30 cellular contexts compared by ENCODE assay signal in the genomic region with DNA sequence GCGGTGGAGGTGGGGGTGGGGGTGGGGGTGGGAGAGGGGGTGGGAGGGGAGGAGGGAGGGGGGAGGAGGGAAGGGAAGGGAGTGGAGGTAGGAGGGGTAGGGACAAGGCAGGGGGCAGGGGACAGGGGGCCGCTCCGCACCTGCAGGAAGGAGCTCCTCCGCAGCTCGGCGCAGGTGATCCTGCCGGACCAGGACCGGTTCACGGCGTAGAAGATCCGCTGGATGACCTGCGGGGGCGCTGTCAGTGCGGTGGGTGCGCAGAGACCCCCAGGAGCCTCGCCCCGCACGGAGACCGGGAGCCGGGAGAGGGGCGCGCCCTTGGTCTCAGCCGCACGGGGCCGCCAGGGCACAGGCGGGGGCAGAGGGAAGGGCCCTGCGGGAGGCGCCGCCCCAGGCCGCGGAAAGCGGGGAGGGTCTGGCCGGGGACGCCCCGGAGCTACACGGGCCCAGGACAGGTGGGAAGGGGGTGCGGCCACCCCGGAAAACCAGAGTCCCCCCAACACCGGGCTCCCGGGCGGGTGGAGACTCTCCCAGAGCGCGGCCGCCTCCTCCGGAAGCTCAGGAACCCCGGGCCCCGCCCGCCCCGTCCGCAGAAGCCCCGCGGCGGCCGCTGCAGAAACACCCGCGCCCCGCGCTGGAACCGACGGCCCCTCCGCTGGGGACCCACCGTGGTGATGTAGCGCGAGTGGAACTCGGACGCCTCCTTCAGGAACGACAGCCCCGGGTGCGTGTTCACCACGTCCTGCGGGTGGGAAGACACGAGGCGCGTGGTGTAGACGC. TPM values are rescaled to one million over a fixed set of nuclear protein-coding genes. Genes with fewer than 3 reads are reported as not detected.
DNase-seq lines count a peak whose midpoint lies in the region; ATAC-seq, FAIRE-seq and TF ChIP-seq lines count a peak whose summit lies in the region.
"Had no signal": no experiment of that assay in that cellular context is flagged by ENCODE, and none has a peak within 500 bp of the region (broad histone marks: within the 10 kb centered on the region; RNA-seq: fewer than 3 reads in every experiment).

No MANE protein-coding gene starts in this region.

- no peak for ATAC-seq in Right ventricle myocardium inferior
- no peak for ATAC-seq in right cardiac atrium
- peak; percentile 41 for ATAC-seq in omental fat pad (ENCODE audit: low FRiP score)
- no peak for ATAC-seq in GM19395 (IDR thresholded peaks at IDR 0.05; ENCODE audit: unreplicated experiment)
- no peak for ATAC-seq in SK-N-SH treated with all-trans-retinoic acid at 6 μM for 48 hours
- ATAC-seq: activated naive CD8-positive, alpha-beta T cell treated with anti-CD3 and anti-CD28 coated beads, Interleukin-2, amount 50 U/mL, for 24 hours; pancreas had no signal

- TF ChIP-seq CTCF in right atrium auricular region (IDR thresholded peaks at IDR 0.05) (no peak), omental fat pad (IDR thresholded peaks at IDR 0.05) (no peak)

- peaks cover 0 to 9% of the 10 kb centered on the region in 2 donors for H3K4me1 ChIP-seq in right atrium auricular region
- no peaks in the 10 kb centered on the region for H3K4me1 ChIP-seq in right cardiac atrium (ENCODE audit: control insufficient read depth, insufficient read depth, low read length)
- H3K4me1 ChIP-seq: pancreas, transverse colon had no signal

- H3K27ac ChIP-seq in right atrium auricular region (no peak overlapping the region), right cardiac atrium (ENCODE audit: low read length) (no peak overlapping the region)
- H3K27ac ChIP-seq: pancreas, transverse colon, VCaP had no signal

- 96% methylated on average over 75 of the region's 75 CpGs for WGBS in right cardiac atrium

- no peak for FAIRE-seq in GM12891 (lab: Jason Lieb, UNC)
- FAIRE-seq: D721Med, pancreas had no signal

- H3K27me3 ChIP-seq in right atrium auricular region (no peaks in the 10 kb centered on the region), right cardiac atrium (ENCODE audit: control insufficient read depth, insufficient read depth) (no peaks in the 10 kb centered on the region)
- H3K27me3 ChIP-seq: pancreas, transverse colon had no signal

- peak; percentile 30 for DNase-seq in Right ventricle myocardium inferior (ENCODE audit: missing footprints)
- no peak for DNase-seq in right atrium auricular region (ENCODE audit: low spot score)
- peak; percentile 15 to 66 (median 51) for DNase-seq in right cardiac atrium
- DNase-seq in omental fat pad (ENCODE audit: low spot score): no peak
- no peak for DNase-seq in stimulated activated naive CD4-positive, alpha-beta T cell (lab: John Stamatoyannopoulos, UW)
- no peak for DNase-seq in GM12891 (ENCODE audit: insufficient read length, low spot score)
- DNase-seq: activated CD4-positive, alpha-beta T cell treated with anti-CD3 and anti-CD28 coated beads, Interleukin-2, amount 50 U/mL, for 1 hour; activated naive CD4-positive, alpha-beta T cell; activated naive CD8-positive, alpha-beta T cell treated with anti-CD3 and anti-CD28 coated beads, Interleukin-2, amount 50 U/mL, for 24 hours; activated T-cell treated with anti-CD3 and anti-CD28 coated beads, Interleukin-2, amount 50 U/mL, for 48 hours; caudate nucleus; CD4-positive, CD25-positive, alpha-beta regulatory T cell; cortex of kidney; DND-41; GF-D8; IMR-90; islet precursor cell; MV-4-11; NCI-H1436; NCI-H2081; NCI-H526; stimulated activated CD4-positive, alpha-beta T cell treated with anti-CD3 and anti-CD28 coated beads, Interleukin-12 subunit alpha, Interleukin-12 subunit beta, amount 100 ng/mL, for 4 hours; stimulated activated CD4-positive, alpha-beta T cell treated with anti-CD3 and anti-CD28 coated beads, Interleukin-2, amount 100 ng/mL, for 48 hours; T-helper 9 cell; transverse colon had no signal

- peaks cover 17% of the 10 kb centered on the region for H3K36me3 ChIP-seq in right atrium auricular region
- H3K36me3 ChIP-seq: pancreas, transverse colon had no signal

- H3K9me3 ChIP-seq in right atrium auricular region (no peaks in the 10 kb centered on the region), right cardiac atrium (ENCODE audit: control insufficient read depth, low read length) (no peaks in the 10 kb centered on the region)
- H3K9me3 ChIP-seq: pancreas, transverse colon had no signal

- TF ChIP-seq POLR2A in GM12891 (IDR thresholded peaks at IDR 0.05; ENCODE audit: low read depth, low read length): no peak

- intact Hi-C loops in Right ventricle myocardium inferior (cut with DNase I) (no loop called here), right cardiac atrium (cut with DNase I) (no loop called here)

- H3K4me3 ChIP-seq in right atrium auricular region (no peak overlapping the region), right cardiac atrium (ENCODE audit: low read length) (no peak overlapping the region)
- H3K4me3 ChIP-seq: pancreas, transverse colon had no signal

TF ChIP-seq in SK-N-SH treated with all-trans-retinoic acid at 6 μM for 48 hours, 23 proteins besides CTCF, POLR2A, EP300 and RAD21:
- TF ChIP-seq CSDC2 (CRISPR knock-in tag; IDR thresholded peaks at IDR 0.05) (no peak), GLIS3 (CRISPR knock-in tag; IDR thresholded peaks at IDR 0.05) (no peak), ZNF70 (CRISPR knock-in tag; IDR thresholded peaks at IDR 0.05) (no peak), ISL1 (CRISPR knock-in tag; IDR thresholded peaks at IDR 0.05) (no peak), ZNF565 (CRISPR knock-in tag; conservative IDR thresholded peaks at IDR 0.05; ENCODE audit: low read depth) (no peak), TCF4 (CRISPR knock-in tag; IDR thresholded peaks at IDR 0.05; ENCODE audit: borderline replicate concordance) (no peak), PPARA (CRISPR knock-in tag; IDR thresholded peaks at IDR 0.05; ENCODE audit: borderline replicate concordance) (no peak), OSR1 (CRISPR knock-in tag; IDR thresholded peaks at IDR 0.05) (no peak), SNAI2 (CRISPR knock-in tag; IDR thresholded peaks at IDR 0.05) (no peak), ZNF8 (CRISPR knock-in tag; IDR thresholded peaks at IDR 0.05) (no peak), ZFP3 (CRISPR knock-in tag; IDR thresholded peaks at IDR 0.05) (no peak)
- TF ChIP-seq, protein P1, sequence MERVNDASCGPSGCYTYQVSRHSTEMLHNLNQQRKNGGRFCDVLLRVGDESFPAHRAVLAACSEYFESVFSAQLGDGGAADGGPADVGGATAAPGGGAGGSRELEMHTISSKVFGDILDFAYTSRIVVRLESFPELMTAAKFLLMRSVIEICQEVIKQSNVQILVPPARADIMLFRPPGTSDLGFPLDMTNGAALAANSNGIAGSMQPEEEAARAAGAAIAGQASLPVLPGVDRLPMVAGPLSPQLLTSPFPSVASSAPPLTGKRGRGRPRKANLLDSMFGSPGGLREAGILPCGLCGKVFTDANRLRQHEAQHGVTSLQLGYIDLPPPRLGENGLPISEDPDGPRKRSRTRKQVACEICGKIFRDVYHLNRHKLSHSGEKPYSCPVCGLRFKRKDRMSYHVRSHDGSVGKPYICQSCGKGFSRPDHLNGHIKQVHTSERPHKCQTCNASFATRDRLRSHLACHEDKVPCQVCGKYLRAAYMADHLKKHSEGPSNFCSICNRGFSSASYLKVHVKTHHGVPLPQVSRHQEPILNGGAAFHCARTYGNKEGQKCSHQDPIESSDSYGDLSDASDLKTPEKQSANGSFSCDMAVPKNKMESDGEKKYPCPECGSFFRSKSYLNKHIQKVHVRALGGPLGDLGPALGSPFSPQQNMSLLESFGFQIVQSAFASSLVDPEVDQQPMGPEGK (CRISPR knock-in tag; IDR thresholded peaks at IDR 0.05; ENCODE audit: borderline replicate concordance): no peak

TF ChIP-seq in GM12891, 5 proteins besides CTCF, POLR2A, EP300 and RAD21:
- no peak for TF ChIP-seq SPI1 (IDR thresholded peaks at IDR 0.05; ENCODE audit: low read depth, low read length)
- no peak for TF ChIP-seq POU2F2 (IDR thresholded peaks at IDR 0.05; ENCODE audit: low read depth, low read length)
- no peak for TF ChIP-seq TAF1 (IDR thresholded peaks at IDR 0.05; ENCODE audit: low read depth, low read length)
- TF ChIP-seq POLR2AphosphoS5 (IDR thresholded peaks at IDR 0.05; ENCODE audit: low read depth, low read length): no peak
- no peak for TF ChIP-seq PAX5 (IDR thresholded peaks at IDR 0.05; ENCODE audit: insufficient read depth, low read length, severe bottlenecking)

RNA-seq across cellular contexts. Expression of a gene that starts 27.6 kb away (rescaled TPM):
- total RNA-seq in Right ventricle myocardium inferior (51.4 TPM), right atrium auricular region (10 to 100 TPM; 44.6 to 52.1 TPM), right cardiac atrium (10 to 100 TPM; 48.4 to 57.6 (median 54.8) TPM), omental fat pad (10 to 100 TPM; 25.7 to 35.3 (median 34.0) TPM)
- 59.0 TPM for polyA plus RNA-seq in right cardiac atrium
- 29.7 TPM for polyA plus RNA-seq in GM12891 (2012; ENCODE audit: low read depth, missing spikeins)

RNA-seq across cellular contexts. Expression of a gene that starts 40.5 kb away (rescaled TPM):
- 164 TPM for total RNA-seq in Right ventricle myocardium inferior
- 10 to 100 TPM; 58.6 to 70.1 TPM for total RNA-seq in right atrium auricular region
- 100 to 1,000 TPM; 101 to 163 (median 147) TPM for total RNA-seq in right cardiac atrium
- 114 TPM for polyA plus RNA-seq in right cardiac atrium
- 10 to 100 TPM in 1 of 4 donors, 1 to 10 TPM in 3; 4.5 to 12.0 (median 5.7) TPM for total RNA-seq in omental fat pad
- polyA plus RNA-seq in GM12891 (2012; ENCODE audit: low read depth, missing spikeins): 12.9 TPM

Comparison
In these comparisons a context has a peak if more than half of its experiments do, and no peak if none do; other contexts are left out.
1. DNase-seq: peak in Right ventricle myocardium inferior (single experiment) and right cardiac atrium (3 of 3); none in right atrium auricular region (single experiment), omental fat pad (single experiment), stimulated activated naive CD4-positive, alpha-beta T cell (0 of 6) and GM12891 (single experiment).
2. RNA of a gene that starts 40.5 kb away (total RNA-seq): 164 TPM in Right ventricle myocardium inferior (single experiment), 101 to 163 TPM in right cardiac atrium and 58.6 to 70.1 TPM in right atrium auricular region; 4.5 to 12.0 TPM in omental fat pad; every median in the first group is over 4 times any median in the second.